1 cellular context compared by ENCODE assay signal in the genomic region with DNA sequence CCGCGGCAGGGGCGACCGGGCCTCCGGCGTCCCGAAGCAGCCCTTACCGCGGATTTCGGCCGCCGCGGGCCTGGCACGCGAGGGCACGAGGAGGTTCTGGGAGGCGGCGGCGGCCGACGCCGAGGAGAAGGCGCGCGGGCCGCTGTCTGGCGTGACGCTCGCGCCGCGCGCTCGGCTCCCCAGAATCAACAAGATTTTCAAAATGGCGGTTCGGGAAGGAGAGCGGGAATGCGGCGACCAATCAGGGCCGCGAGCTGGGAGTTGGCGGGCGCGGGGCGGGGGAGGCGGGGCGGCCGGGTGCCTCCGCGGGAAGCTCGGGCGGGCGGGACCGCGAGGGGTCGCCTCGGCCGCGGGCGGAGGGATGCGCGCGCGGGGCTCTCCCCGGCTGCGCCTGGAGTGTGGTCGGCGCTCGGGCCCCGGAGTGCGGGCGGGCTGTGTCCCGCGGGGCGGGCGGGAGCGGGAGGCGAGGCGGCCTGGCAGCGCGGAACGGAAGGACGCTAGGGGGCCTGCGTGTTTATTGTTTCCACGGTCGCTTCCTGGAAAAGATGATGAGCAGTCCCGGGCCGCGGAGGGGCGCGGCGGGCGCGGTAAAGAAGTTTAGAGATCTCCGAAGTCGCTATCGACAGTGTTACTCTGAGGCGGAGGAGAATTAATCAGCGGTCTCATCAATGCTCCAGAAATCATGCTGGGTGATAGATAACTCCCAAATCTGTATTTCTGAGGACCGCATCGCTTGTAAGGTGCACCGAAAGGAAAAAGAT.
TF ChIP-seq lines count a peak whose summit lies in the region.

Gene DEK (minus strand): TSS at position 193 of the 761 bp plus-strand sequence. CDS start 543 bp downstream, outside the sequence.

TF ChIP-seq in IMR-90, 13 proteins besides CTCF, POLR2A, EP300 and RAD21:
- TF ChIP-seq, protein P1, sequence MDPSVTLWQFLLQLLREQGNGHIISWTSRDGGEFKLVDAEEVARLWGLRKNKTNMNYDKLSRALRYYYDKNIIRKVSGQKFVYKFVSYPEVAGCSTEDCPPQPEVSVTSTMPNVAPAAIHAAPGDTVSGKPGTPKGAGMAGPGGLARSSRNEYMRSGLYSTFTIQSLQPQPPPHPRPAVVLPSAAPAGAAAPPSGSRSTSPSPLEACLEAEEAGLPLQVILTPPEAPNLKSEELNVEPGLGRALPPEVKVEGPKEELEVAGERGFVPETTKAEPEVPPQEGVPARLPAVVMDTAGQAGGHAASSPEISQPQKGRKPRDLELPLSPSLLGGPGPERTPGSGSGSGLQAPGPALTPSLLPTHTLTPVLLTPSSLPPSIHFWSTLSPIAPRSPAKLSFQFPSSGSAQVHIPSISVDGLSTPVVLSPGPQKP (IDR thresholded peaks at IDR 0.05; ENCODE audit: borderline replicate concordance, low read depth, low read length) = no peak
- TF ChIP-seq CHD1 (IDR thresholded peaks at IDR 0.05; ENCODE audit: low read depth, low read length) = no peak
- no peak for TF ChIP-seq MAFK (IDR thresholded peaks at IDR 0.05; ENCODE audit: low read depth, low read length)
- TF ChIP-seq MAZ (IDR thresholded peaks at IDR 0.05; ENCODE audit: borderline replicate concordance, low read depth, low read length) = peak; percentile 73; the same call in 1 of the 2 replicates
- peak; percentile 24; the same call in 1 of the 2 replicates for TF ChIP-seq SMC3 (IDR thresholded peaks at IDR 0.05; ENCODE audit: low read depth, low read length)
- no peak for TF ChIP-seq RCOR1 (IDR thresholded peaks at IDR 0.05; ENCODE audit: insufficient replicate concordance, low read length)
- peak; percentile 71 for TF ChIP-seq MXI1 (IDR thresholded peaks at IDR 0.05; ENCODE audit: borderline replicate concordance, low read depth, low read length)
- TF ChIP-seq FOS (IDR thresholded peaks at IDR 0.05; ENCODE audit: low read depth, low read length) = no peak
TF ChIP-seq in IMR-90: peak in this region for 3.
